ENCODE assay signal across 14 cellular contexts in the genomic region with DNA sequence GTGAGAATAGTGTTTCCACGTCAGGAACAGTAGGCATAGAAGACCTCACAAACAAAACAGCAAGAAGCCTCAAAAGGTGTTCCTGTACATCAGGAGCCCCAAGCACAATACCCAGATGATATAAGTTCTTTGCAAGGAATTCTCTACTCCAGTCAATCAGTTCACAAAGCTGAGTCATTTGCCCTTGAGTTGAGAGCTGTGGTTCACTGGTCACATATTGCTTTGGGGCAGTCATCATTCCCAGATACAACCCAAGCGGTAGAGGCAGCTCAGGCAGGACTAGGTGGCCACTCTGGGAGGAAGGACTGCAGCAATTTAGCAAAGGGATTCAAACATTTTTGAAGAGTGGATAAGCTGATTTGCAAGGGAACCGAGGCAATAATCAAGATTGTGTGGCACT.
DNase-seq lines count a peak whose midpoint lies in the region; ATAC-seq and TF ChIP-seq lines count a peak whose summit lies in the region.
"Had no signal": no experiment of that assay in that cellular context is flagged by ENCODE, and none has a peak within 500 bp of the region (broad histone marks: within the 10 kb centered on the region; RNA-seq: fewer than 3 reads in every experiment).

No MANE protein-coding gene starts in this region.

- no peaks in the 10 kb centered on the region; the same call in 1 of the 2 replicates for H3K27me3 Mint-ChIP-seq in HFFc6 (ENCODE audit: insufficient read depth)

- H3K36me3 Mint-ChIP-seq in HFFc6 (ENCODE audit: low read depth), result no peaks in the 10 kb centered on the region

- peak; percentile 35 for DNase-seq in HFFc6
- peak; percentile 16 for DNase-seq in astrocyte of the hippocampus (ENCODE audit: low read depth, low spot score)
- peak; percentile 5 for DNase-seq in glomerular visceral epithelial cell (ENCODE audit: extremely low spot score)
- DNase-seq in renal cortical epithelial cell (ENCODE audit: low read depth), result peak; percentile 70
- DNase-seq in mesenteric fat pad (ENCODE audit: low spot score), result no peak
- DNase-seq in DMS 273 (lab: John Stamatoyannopoulos, UW; ENCODE audit: unreplicated experiment), result no peak
- DNase-seq: C1 segment of cervical spinal cord, HCEC 1CT, NCI-H1436, NCI-H2029, NCI-H2171, NCI-H748 treated with DMSO at 0.1 percent for 48 hours, SJCRH30 had no signal

- no peak overlapping the region for H3K27ac Mint-ChIP-seq in HFFc6

- H3K4me1 Mint-ChIP-seq in HFFc6 (ENCODE audit: low read depth), result peaks cover 9% of the 10 kb centered on the region

- TF ChIP-seq CTCF in HFFc6 (IDR thresholded peaks at IDR 0.05), result no peak

- H3K9me3 Mint-ChIP-seq in HFFc6, result no peaks in the 10 kb centered on the region

- ATAC-seq in GM21447 (IDR thresholded peaks at IDR 0.05; ENCODE audit: unreplicated experiment), result no peak

- H3K4me3 Mint-ChIP-seq in HFFc6, result no peak overlapping the region

Comparison
In these comparisons a context has a peak if more than half of its experiments do, and no peak if none do; other contexts are left out.
1. DNase-seq: peak in HFFc6 (single experiment), astrocyte of the hippocampus (single experiment), glomerular visceral epithelial cell (single experiment) and renal cortical epithelial cell (single experiment); none in mesenteric fat pad (single experiment) and DMS 273 (single experiment).